Comparison of ENCODE assay signal across 16 cellular contexts in genomic region chr2:24708537-24709152, GRCh38.
A peak's percentile ranks its signal among the peaks of the same experiment; 100 is the strongest.
DNase-seq lines count a peak whose midpoint lies in the region; TF ChIP-seq lines count a peak whose summit lies in the region.
"Had no signal": no experiment of that assay in that cellular context is flagged by ENCODE, and none has a peak within 500 bp of the region (broad histone marks: within the 10 kb centered on the region; RNA-seq: fewer than 3 reads in every experiment).

No MANE protein-coding gene starts in this region.

- DNase-seq in EL = peak; percentile 34
- peak; percentile 24 for DNase-seq in NCI-H69 (lab: John Stamatoyannopoulos, UW)
- DNase-seq in chondrocyte (ENCODE audit: low spot score) = no peak
- DNase-seq in nephron progenitor cell = no peak
- DNase-seq in HEK293T (ENCODE audit: extremely low spot score) = no peak
- DNase-seq in T-helper 2 cell = no peak
- DNase-seq in SHP77 treated with DMSO at 0.1 percent for 48 hours (lab: John Stamatoyannopoulos, UW) = no peak
- DNase-seq: activated CD8-positive, alpha-beta T cell treated with anti-CD3 and anti-CD28 coated beads, Interleukin-2, amount 10 ng/mL, durations not matched to agents 7 days and 5 days; activated gamma-delta T cell treated with Interleukin-2 at 50 U/mL for 16 hours; GDM1; left colon; NCI-H2107; psoas muscle; SJCRH30 had no signal

- CTCF ChIA-PET in HEK293T (lab: Yijun Ruan, JAX) = no interaction called here

- POLR2A ChIA-PET in HEK293T (lab: Yijun Ruan, JAX) = no interaction called here

- H3K36me3 Mint-ChIP-seq in chondrocyte (ENCODE audit: low read depth) (peaks cover 26% of the 10 kb centered on the region), nephron progenitor cell (ENCODE audit: low read depth) (peaks cover 28% of the 10 kb centered on the region)

- H3K9me3 Mint-ChIP-seq in chondrocyte (ENCODE audit: low read depth) (no peaks in the 10 kb centered on the region), nephron progenitor cell (no peaks in the 10 kb centered on the region)
- H3K9me3 Mint-ChIP-seq: CD14-positive monocyte had no signal

- H3K4me3 Mint-ChIP-seq in chondrocyte (ENCODE audit: unreplicated experiment) (no peak overlapping the region), nephron progenitor cell (no peak overlapping the region)
- H3K4me3 Mint-ChIP-seq: activated CD8-positive, alpha-beta T cell treated with anti-CD3 and anti-CD28 coated beads, Interleukin-2, amount 10 ng/mL, durations not matched to agents 7 days and 5 days; brain; CD14-positive monocyte had no signal

- H3K27ac Mint-ChIP-seq in chondrocyte (ENCODE audit: unreplicated experiment) = peak overlapping the region; percentile 53
- peak overlapping the region; percentile 0 for H3K27ac Mint-ChIP-seq in nephron progenitor cell
- H3K27ac Mint-ChIP-seq: activated CD8-positive, alpha-beta T cell treated with anti-CD3 and anti-CD28 coated beads, Interleukin-2, amount 10 ng/mL, durations not matched to agents 7 days and 5 days; CD14-positive monocyte had no signal

- peaks cover 9% of the 10 kb centered on the region for H3K4me1 Mint-ChIP-seq in chondrocyte (ENCODE audit: low read depth)
- no peaks in the 10 kb centered on the region for H3K4me1 Mint-ChIP-seq in nephron progenitor cell
- H3K4me1 Mint-ChIP-seq: CD14-positive monocyte had no signal

- H3K27me3 Mint-ChIP-seq in chondrocyte (ENCODE audit: low read depth) (no peaks in the 10 kb centered on the region), nephron progenitor cell (ENCODE audit: low read depth, poor library complexity) (no peaks in the 10 kb centered on the region)
- H3K27me3 Mint-ChIP-seq: brain had no signal

- TF ChIP-seq CTCF in chondrocyte (IDR thresholded peaks at IDR 0.05) (no peak), nephron progenitor cell (IDR thresholded peaks at IDR 0.05) (no peak)

TF ChIP-seq in HEK293T, 16 proteins besides CTCF, POLR2A, EP300 and RAD21:
- TF ChIP-seq BHLHE40 (IDR thresholded peaks at IDR 0.05; ENCODE audit: borderline replicate concordance) (no peak), FOXM1 (IDR thresholded peaks at IDR 0.05; ENCODE audit: borderline replicate concordance) (no peak)

Comparison
In these comparisons a context has a peak if more than half of its experiments do, and no peak if none do; other contexts are left out.
1. DNase-seq: peak in EL (single experiment) and NCI-H69 (single experiment); none in chondrocyte (single experiment), nephron progenitor cell (single experiment), HEK293T (single experiment), T-helper 2 cell (0 of 5) and SHP77 treated with DMSO at 0.1 percent for 48 hours (single experiment).